In genomic region chr2:169734172-169734847, GRCh38 we compare ENCODE assay signal across 9 cellular contexts. TPM values are rescaled to one million over a fixed set of nuclear protein-coding genes. Genes with fewer than 3 reads are reported as not detected.
A peak's percentile ranks its signal among the peaks of the same experiment; 100 is the strongest.
DNase-seq lines count a peak whose midpoint lies in the region; ATAC-seq, FAIRE-seq and TF ChIP-seq lines count a peak whose summit lies in the region.
"Had no signal": no experiment of that assay in that cellular context is flagged by ENCODE, and none has a peak within 500 bp of the region (broad histone marks: within the 10 kb centered on the region; RNA-seq: fewer than 3 reads in every experiment).

No MANE protein-coding gene starts in this region.

- H3K9ac ChIP-seq in adipocyte (ENCODE audit: low read length) (no peak overlapping the region), iPS-18a (ENCODE audit: low read length) (peak overlapping the region; percentile 82)

- peaks cover 9% of the 10 kb centered on the region for H3K27me3 ChIP-seq in adipocyte (replicated peaks; ENCODE audit: control insufficient read depth, insufficient read depth, low read length)
- H3K27me3 ChIP-seq in iPS-18a (ENCODE audit: control insufficient read depth, insufficient read depth, low read length): peaks cover 11% of the 10 kb centered on the region
- no peaks in the 10 kb centered on the region for H3K27me3 ChIP-seq in small intestine (ENCODE audit: control insufficient read depth in 2 of 2, insufficient read depth in 2 of 2, low read length in 2 of 2)

- H3K27ac ChIP-seq in iPS-18a (ENCODE audit: low read length) (no peak overlapping the region), small intestine (ENCODE audit: low read depth in 1 of 2, low read length in 1 of 2) (peak overlapping the region in 1 of 2 donors; percentile 28)

- no peaks in the 10 kb centered on the region for H3K9me3 ChIP-seq in adipocyte (ENCODE audit: control insufficient read depth, low read length)
- H3K9me3 ChIP-seq in iPS-18a (ENCODE audit: control insufficient read depth, low read depth, low read length): no peaks in the 10 kb centered on the region
- H3K9me3 ChIP-seq in small intestine (ENCODE audit: control insufficient read depth, low read depth): no peaks in the 10 kb centered on the region

- 1 to 2% (median 1%) methylated on average over 53 to 69 of the region's 69 CpGs for WGBS in small intestine, 3 donors

- ATAC-seq in HG02759 (IDR thresholded peaks at IDR 0.05; ENCODE audit: unreplicated experiment): peak; percentile 41

- H3K4me1 ChIP-seq in adipocyte (ENCODE audit: control insufficient read depth, insufficient read depth, low read length): no peaks in the 10 kb centered on the region
- peaks cover 21% of the 10 kb centered on the region for H3K4me1 ChIP-seq in iPS-18a (ENCODE audit: control insufficient read depth, low read depth, low read length)
- H3K4me1 ChIP-seq in small intestine (ENCODE audit: control insufficient read depth in 2 of 2, insufficient read depth in 1 of 2, low read depth in 1 of 2, low read length in 1 of 2): peaks cover 2 to 6% of the 10 kb centered on the region in 2 donors

- H3K36me3 ChIP-seq in adipocyte (ENCODE audit: control insufficient read depth, insufficient read depth, low read length, severe bottlenecking): no peaks in the 10 kb centered on the region
- H3K36me3 ChIP-seq in iPS-18a (ENCODE audit: control insufficient read depth, low read depth, low read length): peaks cover 8% of the 10 kb centered on the region
- no peaks in the 10 kb centered on the region for H3K36me3 ChIP-seq in small intestine (ENCODE audit: control insufficient read depth in 2 of 2, insufficient read depth in 2 of 2, low read length in 2 of 2)

- TF ChIP-seq CTCF in GM12875 (IDR thresholded peaks at IDR 0.05; ENCODE audit: borderline replicate concordance, insufficient read depth, low read depth, low read length): no peak

- peak; percentile 11 for DNase-seq in A172 (ENCODE audit: low spot score)
- peak; percentile 21 for DNase-seq in NCI-H2171 (lab: John Stamatoyannopoulos, UW)
- peak; percentile 65 for DNase-seq in adipocyte (ENCODE audit: low read depth)
- peak; percentile 25 for DNase-seq in small intestine
- DNase-seq in KG1 (lab: John Stamatoyannopoulos, UW): no peak

- H3K4me3 ChIP-seq in GM12875 (ENCODE audit: low read depth, low read length) (peak overlapping the region; percentile 88), adipocyte (ENCODE audit: low read length) (peak overlapping the region; percentile 82), iPS-18a (ENCODE audit: low read length) (peak overlapping the region; percentile 86), small intestine (ENCODE audit: low read depth in 1 of 2, low read length in 2 of 2) (peak overlapping the region; percentile 75 to 90)

- FAIRE-seq in small intestine (lab: Jason Lieb, UNC): no peak

RNA-seq across cellular contexts. Expression of gene KLHL23, which starts 0.7 kb away (rescaled TPM):
- 24.9 and 29.0 TPM in 2 replicates for total RNA-seq in A172 (2014; rRNA removed; shearing (Covaris generic))
- 1 to 10 TPM; 3.2 to 7.4 (median 3.4) TPM for polyA plus RNA-seq in small intestine

RNA-seq across cellular contexts. Expression of gene PHOSPHO2, which starts 40.0 kb away (rescaled TPM):
- 12.6 and 13.5 TPM in 2 replicates for total RNA-seq in A172 (2014; rRNA removed; shearing (Covaris generic))
- 1 to 10 TPM; 3.8 to 5.5 (median 5.1) TPM for polyA plus RNA-seq in small intestine

RNA-seq across cellular contexts. Expression of gene CFAP210, which starts 40.1 kb away (rescaled TPM):
- total RNA-seq in A172 (2014; rRNA removed; shearing (Covaris generic)): not detected in 2 replicates
- polyA plus RNA-seq in small intestine: under 1 TPM in 1 of 3 donors, not detected in 2; 0.27 TPM
- total RNA-seq: pulmonary artery endothelial cell had no signal
